In the genomic region with DNA sequence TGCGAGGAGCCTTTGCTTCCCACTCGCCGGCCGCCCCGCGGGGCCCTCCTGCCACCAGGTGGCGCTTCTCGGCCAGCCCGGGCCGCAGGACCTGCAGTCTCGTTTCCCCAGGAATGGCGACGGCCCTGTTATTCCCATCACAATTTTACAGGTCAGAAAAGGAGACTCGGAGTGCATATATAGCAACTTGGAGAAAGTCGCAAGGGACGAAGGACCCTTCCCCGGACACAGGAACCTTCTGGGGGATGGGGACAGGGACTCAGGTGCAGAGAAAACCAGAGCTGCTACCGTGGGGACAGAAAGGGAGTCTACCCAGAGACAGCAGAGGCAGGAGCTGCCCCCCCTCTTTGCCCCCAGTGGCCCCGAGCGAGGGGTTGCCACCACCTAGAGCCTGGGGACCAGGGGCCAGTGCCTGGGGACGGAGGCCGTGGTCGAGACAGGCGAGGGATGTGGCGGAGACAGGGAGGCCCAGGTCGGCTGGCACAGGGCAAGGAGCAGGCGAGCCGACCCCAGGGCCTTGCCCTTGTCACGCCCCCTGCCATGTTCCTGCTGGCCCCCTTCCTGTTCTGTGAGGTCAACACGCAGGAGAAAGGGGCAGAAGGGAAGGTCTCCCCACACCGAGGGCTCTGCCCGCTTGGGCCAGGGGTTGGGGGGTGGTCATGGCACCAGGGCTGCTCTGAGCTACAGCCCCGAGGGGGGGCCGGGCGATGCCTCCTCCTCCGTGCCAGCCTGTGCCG, we compare ENCODE assay signal across 8 cellular contexts. TPM values are rescaled to one million over a fixed set of nuclear protein-coding genes. Genes with fewer than 3 reads are reported as not detected.
DNase-seq lines count a peak whose midpoint lies in the region; ATAC-seq and TF ChIP-seq lines count a peak whose summit lies in the region.

No MANE protein-coding gene starts in this region.

- peak; percentile 10 for ATAC-seq in HG03460 (IDR thresholded peaks at IDR 0.05; ENCODE audit: unreplicated experiment)
- ATAC-seq in esophagus mucosa: peak; percentile 65
- no peak for ATAC-seq in GM19463 (IDR thresholded peaks at IDR 0.05; ENCODE audit: unreplicated experiment)

- peak; percentile 89 for TF ChIP-seq CTCF in OCI-LY3 (IDR thresholded peaks at IDR 0.05; ENCODE audit: low read depth, low read length)

- no peaks in the 10 kb centered on the region for H3K36me3 ChIP-seq in OCI-LY3 (replicated peaks; ENCODE audit: low read depth, low read length)
- no peaks in the 10 kb centered on the region for H3K36me3 ChIP-seq in mucosa of rectum (ENCODE audit: control insufficient read depth in 2 of 2, insufficient read depth in 2 of 2, low read length in 2 of 2)

- H3K4me3 ChIP-seq in OCI-LY3 (ENCODE audit: low read length): peak overlapping the region; percentile 81
- peak overlapping the region; percentile 71 to 80 for H3K4me3 ChIP-seq in mucosa of rectum (ENCODE audit: low read length in 2 of 2)

- H3K4me2 ChIP-seq in OCI-LY3 (ENCODE audit: low read length): peak overlapping the region; percentile 82

- no peaks in the 10 kb centered on the region for H3K79me2 ChIP-seq in OCI-LY3 (ENCODE audit: low read length)

- peaks cover 38% of the 10 kb centered on the region for H3K27me3 ChIP-seq in OCI-LY3 (ENCODE audit: low read depth, low read length)
- H3K27me3 ChIP-seq in mucosa of rectum (ENCODE audit: control insufficient read depth in 2 of 2, insufficient read depth in 2 of 2, low read length in 2 of 2): peaks cover 9 to 16% of the 10 kb centered on the region in 2 donors

- H3K9ac ChIP-seq in OCI-LY3 (ENCODE audit: low read length) (peak overlapping the region; percentile 72), mucosa of rectum (ENCODE audit: low read depth in 1 of 2, low read length in 2 of 2) (peak overlapping the region; percentile 63 to 75)

- H3K27ac ChIP-seq in OCI-LY3 (ENCODE audit: low read length): no peak overlapping the region
- peak overlapping the region in 1 of 2 donors; percentile 23 for H3K27ac ChIP-seq in mucosa of rectum (ENCODE audit: low read depth in 2 of 2, low read length in 2 of 2)

- peak overlapping the region; percentile 86 for H2AFZ ChIP-seq in OCI-LY3 (ENCODE audit: low read depth, low read length)

- H4K20me1 ChIP-seq in OCI-LY3 (ENCODE audit: insufficient read depth, low read length): no peaks in the 10 kb centered on the region

- H3K9me3 ChIP-seq in OCI-LY3 (ENCODE audit: insufficient read depth, low read length) (no peaks in the 10 kb centered on the region), mucosa of rectum (ENCODE audit: control insufficient read depth in 2 of 2, low read length in 2 of 2) (no peaks in the 10 kb centered on the region)

- H3K4me1 ChIP-seq in OCI-LY3 (ENCODE audit: low read length) (no peaks in the 10 kb centered on the region), mucosa of rectum (ENCODE audit: control insufficient read depth in 2 of 2, insufficient read depth in 2 of 2, low read length in 2 of 2) (peaks cover 4 to 9% of the 10 kb centered on the region in 2 donors)

- peak; percentile 79 for DNase-seq in CD1c-positive myeloid dendritic cell (ENCODE audit: extremely low spot score)
- peak; percentile 81 to 84 for DNase-seq in activated T-cell treated with anti-CD3 and anti-CD28 coated beads, Interleukin-2, amount 50 U/mL, for 48 hours
- peak; percentile 58 to 67 for DNase-seq in stimulated activated CD8-positive, alpha-beta memory T cell treated with anti-CD3 and anti-CD28 coated beads, Interleukin-2, amount 100 ng/mL, for 48 hours (ENCODE audit: low read depth in 2 of 2)

RNA-seq across cellular contexts. Expression of a gene that starts 3.5 kb away (rescaled TPM):
- not detected for total RNA-seq in esophagus mucosa

RNA-seq across cellular contexts. Expression of a gene that starts 56.9 kb away (rescaled TPM):
- 0.96 TPM for total RNA-seq in esophagus mucosa
